ENCODE assay signal across 1 cellular context in the genomic region with DNA sequence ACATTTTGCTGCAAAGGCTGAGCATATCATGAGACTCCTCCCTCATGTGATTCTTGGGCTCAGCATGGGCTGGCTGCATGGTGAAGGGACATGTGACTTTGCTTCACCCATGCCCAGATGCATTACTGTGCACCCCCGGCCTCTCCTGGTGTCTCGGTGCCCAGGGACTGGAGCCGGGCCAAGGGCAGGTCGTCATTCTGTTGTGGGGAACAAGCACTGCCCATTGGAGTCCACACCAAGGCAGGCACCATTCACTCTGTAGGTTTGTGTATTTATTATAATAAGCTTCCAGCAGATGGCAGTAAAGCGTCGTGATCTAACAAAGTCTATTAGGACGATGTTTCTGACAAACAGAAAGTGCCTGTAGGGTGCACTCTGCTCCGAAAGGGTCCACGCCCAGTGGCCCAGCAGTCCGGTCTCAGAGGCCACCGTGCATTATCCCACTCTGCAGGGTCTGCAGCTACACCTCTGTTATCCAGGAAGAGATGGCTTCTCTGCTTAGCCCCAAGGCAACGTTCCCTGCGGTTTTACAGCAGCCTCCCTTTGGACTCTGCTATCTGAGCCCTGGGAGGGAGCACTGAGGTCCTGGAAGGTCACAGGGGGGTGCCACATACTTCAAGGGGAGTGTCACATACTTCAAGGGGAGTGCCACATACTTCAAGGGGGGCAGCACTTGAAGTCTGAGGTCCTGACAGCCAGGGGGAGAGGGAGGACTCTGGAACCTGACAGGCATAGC.
TF ChIP-seq lines count a peak whose summit lies in the region.

No MANE protein-coding gene starts in this region.

TF ChIP-seq in liver, 16 proteins besides CTCF, POLR2A, EP300 and RAD21 (continued from another document):
- no peak for TF ChIP-seq FOXA2 (IDR thresholded peaks at IDR 0.05)
